18 cellular contexts compared by ENCODE assay signal in the genomic region with DNA sequence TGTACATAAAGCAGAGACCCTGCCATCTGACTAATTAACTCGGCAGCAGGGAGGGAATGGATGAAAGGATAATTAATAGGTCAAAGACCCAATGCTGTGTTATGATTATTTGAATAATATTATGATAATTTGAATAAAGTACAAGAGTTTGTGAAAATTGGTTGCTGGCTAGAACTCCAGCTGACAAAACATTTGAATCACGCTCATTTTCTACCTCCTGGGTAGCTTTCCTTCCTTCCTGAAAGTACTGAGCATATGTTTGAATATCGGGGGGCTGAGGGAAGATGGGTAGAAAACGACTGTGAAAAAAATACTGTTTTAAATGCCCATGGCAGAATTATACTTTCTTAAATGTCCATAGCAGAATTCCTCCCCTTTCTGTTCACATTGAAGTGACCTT.
DNase-seq lines count a peak whose midpoint lies in the region; ATAC-seq and TF ChIP-seq lines count a peak whose summit lies in the region.
"Had no signal": no experiment of that assay in that cellular context is flagged by ENCODE, and none has a peak within 500 bp of the region (broad histone marks: within the 10 kb centered on the region; RNA-seq: fewer than 3 reads in every experiment).

No MANE protein-coding gene starts in this region.

- H3K27me3 ChIP-seq in skeletal muscle satellite cell (ENCODE audit: control insufficient read depth, insufficient read depth, low read length) = no peaks in the 10 kb centered on the region

- ATAC-seq in GM18867 (IDR thresholded peaks at IDR 0.05; ENCODE audit: unreplicated experiment) = no peak
- no peak for ATAC-seq in left colon

- TF ChIP-seq CTCF in chondrocyte (IDR thresholded peaks at IDR 0.05) (no peak), nephron progenitor cell (IDR thresholded peaks at IDR 0.05) (no peak)

- H3K9me3 ChIP-seq in skeletal muscle satellite cell (replicated peaks; ENCODE audit: low read length) = no peaks in the 10 kb centered on the region

- peaks cover 19% of the 10 kb centered on the region for H3K4me1 ChIP-seq in skeletal muscle satellite cell (ENCODE audit: control insufficient read depth, insufficient read depth, low read length)

- DNase-seq in NCI-H1048 (lab: John Stamatoyannopoulos, UW) = peak; percentile 69
- DNase-seq in chondrocyte (ENCODE audit: low spot score) = no peak
- no peak for DNase-seq in nephron progenitor cell
- DNase-seq in MV-4-11 (lab: John Stamatoyannopoulos, UW) = no peak
- DNase-seq in activated T-cell treated with anti-CD3 and anti-CD28 coated beads, Interleukin-2, amount 50 U/mL, for 24 hours = no peak
- no peak for DNase-seq in left colon
- DNase-seq: ACHN, AML-193, DMS79, NCI-H1092, NCI-H1436 treated with DMSO at 0.1 percent for 48 hours, NCI-H2029, NCI-H446, NCI-H526 treated with DMSO at 0.1 percent for 48 hours, Right ventricle myocardium superior had no signal

- no peak overlapping the region for H3K4me3 ChIP-seq in skeletal muscle satellite cell (ENCODE audit: low read length)

- H3K9ac ChIP-seq in skeletal muscle satellite cell (ENCODE audit: low read depth, low read length) = peak overlapping the region; percentile 37
- H3K9ac ChIP-seq: KMS-11 had no signal

- H3K4me1 Mint-ChIP-seq in chondrocyte (ENCODE audit: low read depth) = peaks cover 19% of the 10 kb centered on the region
- H3K4me1 Mint-ChIP-seq in nephron progenitor cell = peaks cover 17% of the 10 kb centered on the region
- peaks cover 2% of the 10 kb centered on the region for H3K4me1 Mint-ChIP-seq in activated T-cell treated with anti-CD3 and anti-CD28 coated beads, Interleukin-2, amount 50 U/mL, for 24 hours (ENCODE audit: low read depth)

- H3K9me3 Mint-ChIP-seq in chondrocyte (ENCODE audit: low read depth) (no peaks in the 10 kb centered on the region), nephron progenitor cell (no peaks in the 10 kb centered on the region)
- H3K9me3 Mint-ChIP-seq in activated T-cell treated with anti-CD3 and anti-CD28 coated beads, Interleukin-2, amount 50 U/mL, for 24 hours = no peaks in the 10 kb centered on the region

- peak overlapping the region; percentile 86 for H3K27ac Mint-ChIP-seq in chondrocyte (ENCODE audit: unreplicated experiment)
- H3K27ac Mint-ChIP-seq in nephron progenitor cell = peak overlapping the region; percentile 92
- H3K27ac Mint-ChIP-seq in activated T-cell treated with anti-CD3 and anti-CD28 coated beads, Interleukin-2, amount 50 U/mL, for 24 hours = no peak overlapping the region

- no peaks in the 10 kb centered on the region for H3K36me3 ChIP-seq in skeletal muscle satellite cell (ENCODE audit: insufficient read depth, low read length)

- H3K27me3 Mint-ChIP-seq in chondrocyte (ENCODE audit: low read depth) (no peaks in the 10 kb centered on the region), nephron progenitor cell (ENCODE audit: low read depth, poor library complexity) (peaks cover 6% of the 10 kb centered on the region)
- H3K27me3 Mint-ChIP-seq in activated T-cell treated with anti-CD3 and anti-CD28 coated beads, Interleukin-2, amount 50 U/mL, for 24 hours = no peaks in the 10 kb centered on the region

- H3K36me3 Mint-ChIP-seq in chondrocyte (ENCODE audit: low read depth) = no peaks in the 10 kb centered on the region
- no peaks in the 10 kb centered on the region for H3K36me3 Mint-ChIP-seq in nephron progenitor cell (ENCODE audit: low read depth)
- no peaks in the 10 kb centered on the region for H3K36me3 Mint-ChIP-seq in activated T-cell treated with anti-CD3 and anti-CD28 coated beads, Interleukin-2, amount 50 U/mL, for 24 hours (ENCODE audit: low read depth)

- intact Hi-C loops in left colon (cut with DNase I, micrococcal nuclease) = no loop called here

- peak overlapping the region; percentile 40 for H3K4me2 ChIP-seq in skeletal muscle satellite cell (ENCODE audit: low read length)
- H3K4me2 ChIP-seq: KMS-11 had no signal

- H3K4me3 Mint-ChIP-seq in chondrocyte (ENCODE audit: unreplicated experiment) (no peak overlapping the region), nephron progenitor cell (no peak overlapping the region)
- no peak overlapping the region for H3K4me3 Mint-ChIP-seq in activated T-cell treated with anti-CD3 and anti-CD28 coated beads, Interleukin-2, amount 50 U/mL, for 24 hours
